Comparison of ENCODE assay signal across 10 cellular contexts in the genomic region with DNA sequence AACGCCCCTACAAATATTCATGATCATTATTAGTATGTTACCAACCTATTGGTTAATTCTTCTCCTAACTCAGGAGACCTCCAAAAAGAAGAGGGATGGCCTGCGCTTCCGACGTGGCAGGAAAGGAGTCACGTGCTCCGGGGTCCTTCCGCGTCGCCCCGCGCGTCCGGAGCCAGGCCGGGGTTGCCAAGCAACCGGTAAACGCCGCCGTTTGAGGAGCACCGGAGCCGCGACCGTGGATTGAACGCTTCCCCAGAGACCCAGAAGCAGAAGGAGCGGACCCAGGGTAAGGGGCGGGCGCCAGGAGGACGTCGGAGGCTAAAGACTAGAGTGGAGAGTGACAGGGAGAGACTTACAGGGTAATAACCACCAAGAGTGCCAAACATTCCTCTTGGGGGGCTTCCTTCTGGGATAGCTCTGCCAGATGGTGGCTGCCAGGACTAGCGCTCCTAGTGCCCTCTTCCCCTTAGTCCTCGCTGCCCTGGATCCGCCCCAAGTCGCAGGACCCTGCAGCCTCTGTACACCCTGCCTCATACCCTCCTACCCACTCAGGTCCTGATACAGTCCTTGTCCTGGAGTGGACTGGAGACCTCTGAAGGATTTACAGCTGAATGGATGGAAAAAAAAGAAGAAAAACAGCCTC. TPM values are rescaled to one million over a fixed set of nuclear protein-coding genes. Genes with fewer than 3 reads are reported as not detected.
DNase-seq lines count a peak whose midpoint lies in the region; ATAC-seq and TF ChIP-seq lines count a peak whose summit lies in the region.
"Had no signal": no experiment of that assay in that cellular context is flagged by ENCODE, and none has a peak within 500 bp of the region (broad histone marks: within the 10 kb centered on the region; RNA-seq: fewer than 3 reads in every experiment).

A gene with protein sequence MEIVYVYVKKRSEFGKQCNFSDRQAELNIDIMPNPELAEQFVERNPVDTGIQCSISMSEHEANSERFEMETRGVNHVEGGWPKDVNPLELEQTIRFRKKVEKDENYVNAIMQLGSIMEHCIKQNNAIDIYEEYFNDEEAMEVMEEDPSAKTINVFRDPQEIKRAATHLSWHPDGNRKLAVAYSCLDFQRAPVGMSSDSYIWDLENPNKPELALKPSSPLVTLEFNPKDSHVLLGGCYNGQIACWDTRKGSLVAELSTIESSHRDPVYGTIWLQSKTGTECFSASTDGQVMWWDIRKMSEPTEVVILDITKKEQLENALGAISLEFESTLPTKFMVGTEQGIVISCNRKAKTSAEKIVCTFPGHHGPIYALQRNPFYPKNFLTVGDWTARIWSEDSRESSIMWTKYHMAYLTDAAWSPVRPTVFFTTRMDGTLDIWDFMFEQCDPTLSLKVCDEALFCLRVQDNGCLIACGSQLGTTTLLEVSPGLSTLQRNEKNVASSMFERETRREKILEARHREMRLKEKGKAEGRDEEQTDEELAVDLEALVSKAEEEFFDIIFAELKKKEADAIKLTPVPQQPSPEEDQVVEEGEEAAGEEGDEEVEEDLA (plus strand): TSS at position 175 of the 643 bp plus-strand sequence. CDS start 7,584 bp downstream, outside the sequence.

- no peak within 1 kb of the TSS for H3K4me3 ChIP-seq in cardiac muscle cell
- H3K4me3 ChIP-seq in thoracic aorta = peak within 1 kb of the TSS; percentile 29
- H3K4me3 ChIP-seq in foreskin fibroblast (ENCODE audit: low read depth in 1 of 2, low read length in 2 of 2) = no peak within 1 kb of the TSS

- H3K27me3 ChIP-seq in cardiac muscle cell (no peaks in the 10 kb centered on the region), thoracic aorta (replicated peaks; ENCODE audit: insufficient read depth) (no peaks in the 10 kb centered on the region)

- H3K36me3 ChIP-seq in cardiac muscle cell = no peaks in the 10 kb centered on the region
- no peaks in the 10 kb centered on the region for H3K36me3 ChIP-seq in thoracic aorta

- intact Hi-C loops in cardiac septum (cut with DNase I) = no loop called here
- intact Hi-C loops in left ventricle myocardium superior (cut with micrococcal nuclease) = no loop called here

- H3K27ac ChIP-seq in cardiac muscle cell (no peak within 1 kb of the TSS), thoracic aorta (no peak within 1 kb of the TSS)

- no peak for TF ChIP-seq CTCF in cardiac muscle cell (IDR thresholded peaks at IDR 0.05; ENCODE audit: low read depth, low read length)
- no peak for TF ChIP-seq CTCF in thoracic aorta (IDR thresholded peaks at IDR 0.05)
- TF ChIP-seq CTCF in foreskin fibroblast (IDR thresholded peaks at IDR 0.05; ENCODE audit: low read depth, low read length) = no peak

- DNase-seq in cardiac muscle cell (ENCODE audit: low read depth in 1 of 2, low spot score in 1 of 2) (peak; percentile 18 to 65), cardiac septum (ENCODE audit: low spot score) (no peak), T-helper 9 cell (peak; percentile 27), left ventricle myocardium superior (peak; percentile 51), thoracic aorta (ENCODE audit: low spot score) (no peak), foreskin fibroblast (no peak), putamen (ENCODE audit: low spot score) (no peak)
- DNase-seq: PC-3 had no signal

- no peaks in the 10 kb centered on the region for H3K9me3 ChIP-seq in cardiac muscle cell (ENCODE audit: low read depth)
- no peaks in the 10 kb centered on the region for H3K9me3 ChIP-seq in thoracic aorta

- H3K4me1 ChIP-seq in cardiac muscle cell (ENCODE audit: low read depth) (peaks cover 5% of the 10 kb centered on the region), thoracic aorta (ENCODE audit: control insufficient read depth in 1 of 2, low read depth in 2 of 2) (no peaks in the 10 kb centered on the region)

- ATAC-seq in left ventricle myocardium superior = no peak
- no peak for ATAC-seq in thoracic aorta (ENCODE audit: insufficient number of reproducible peaks, low FRiP score, low read depth)
- no peak for ATAC-seq in HG02759 (IDR thresholded peaks at IDR 0.05; ENCODE audit: unreplicated experiment)
- ATAC-seq: PC-3 had no signal

RNA-seq across cellular contexts. Expression of the gene that starts here (rescaled TPM):
- total RNA-seq in cardiac muscle cell (not detected in 2 replicates), cardiac septum (not detected), left ventricle myocardium superior (not detected), thoracic aorta (not detected)
- polyA plus RNA-seq in cardiac muscle cell = not detected in 2 replicates
- total RNA-seq: H4, PC-3 had no signal

Comparison
In these comparisons a context has a peak if more than half of its experiments do, and no peak if none do; other contexts are left out.
1. Peak in DNase-seq in cardiac muscle cell; RNA of the gene not detected or under 1 TPM.
2. Peak in DNase-seq in left ventricle myocardium superior; RNA of the gene not detected or under 1 TPM.